22 cellular contexts compared by ENCODE assay signal in the genomic region with DNA sequence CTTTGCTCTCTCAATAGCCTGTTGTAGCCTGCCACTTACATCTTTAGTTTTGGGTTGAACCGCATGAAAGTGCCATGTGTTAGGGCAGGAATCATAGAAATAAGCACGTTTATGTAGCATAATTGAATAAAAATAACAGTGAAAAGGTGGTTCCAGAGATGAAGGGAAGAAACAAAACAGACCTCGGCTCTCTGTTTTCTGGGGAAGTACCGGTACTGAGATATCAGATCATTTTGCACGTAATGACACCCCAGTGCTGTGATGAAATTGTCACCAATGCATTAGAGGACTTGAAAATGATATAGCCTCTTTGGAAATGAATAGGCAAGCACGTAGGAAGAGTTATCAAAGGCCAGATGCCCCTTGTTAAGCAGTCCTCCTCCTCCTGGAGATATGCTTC. TPM values are rescaled to one million over a fixed set of nuclear protein-coding genes. Genes with fewer than 3 reads are reported as not detected.
"Had no signal": no experiment of that assay in that cellular context is flagged by ENCODE, and none has a peak within 500 bp of the region (broad histone marks: within the 10 kb centered on the region; RNA-seq: fewer than 3 reads in every experiment).

No MANE protein-coding gene starts in this region.

- H3K27me3 Mint-ChIP-seq: activated CD4-positive, alpha-beta T cell treated with anti-CD3 and anti-CD28 coated beads, Interleukin-2, amount 10 ng/mL, durations not matched to agents 7 days and 5 days; activated naive CD4-positive, alpha-beta T cell treated with anti-CD3 and anti-CD28 coated beads, Interleukin-2, amount 50 U/mL, for 24 hours had no signal

- H3K36me3 ChIP-seq: ascending aorta, lower lobe of right lung, sigmoid colon, spleen, thoracic aorta, upper lobe of left lung had no signal

- H3K4me3 Mint-ChIP-seq: activated CD4-positive, alpha-beta T cell treated with anti-CD3 and anti-CD28 coated beads, Interleukin-2, amount 10 ng/mL, durations not matched to agents 7 days and 5 days; activated naive CD4-positive, alpha-beta T cell treated with anti-CD3 and anti-CD28 coated beads, Interleukin-2, amount 50 U/mL, for 24 hours; natural killer cell treated with Interleukin-12 subunit alpha and Interleukin-12 subunit beta and Interleukin-15 and Interleukin-18, amount 100 ng/mL, for 72 hours; stimulated activated naive B cell treated with anti-CD40 and anti-IgM and Interleukin-4, amounts not matched to agents 10 μg/mL and 1 μg/mL and 100 μg/mL, for 72 hours; T-helper 2 cell treated with Interferon-gamma antibody and Interleukin-4, amounts not matched to agents 5 μg/mL and 100 μg/mL, for 36 hours had no signal

- H3K27ac ChIP-seq: ascending aorta, lower lobe of right lung, sigmoid colon, thoracic aorta, upper lobe of left lung had no signal

- H3K36me3 Mint-ChIP-seq: activated naive CD4-positive, alpha-beta T cell treated with anti-CD3 and anti-CD28 coated beads, Interleukin-2, amount 50 U/mL, for 24 hours; natural killer cell treated with Interleukin-12 subunit alpha and Interleukin-12 subunit beta and Interleukin-15 and Interleukin-18, amount 100 ng/mL, for 72 hours; stimulated activated naive B cell treated with anti-CD40 and anti-IgM and Interleukin-4, amounts not matched to agents 10 μg/mL and 1 μg/mL and 100 μg/mL, for 72 hours had no signal

- H3K4me1 Mint-ChIP-seq: activated CD4-positive, alpha-beta T cell treated with anti-CD3 and anti-CD28 coated beads, Interleukin-2, amount 10 ng/mL, durations not matched to agents 7 days and 5 days; activated naive CD4-positive, alpha-beta T cell treated with anti-CD3 and anti-CD28 coated beads, Interleukin-2, amount 50 U/mL, for 24 hours; stimulated activated naive B cell treated with anti-CD40 and anti-IgM and Interleukin-4, amounts not matched to agents 10 μg/mL and 1 μg/mL and 100 μg/mL, for 72 hours had no signal

- H3K4me3 ChIP-seq: ascending aorta, lower lobe of right lung, sigmoid colon, spleen, thoracic aorta, upper lobe of left lung had no signal

- H3K4me1 ChIP-seq: ascending aorta had no signal

- ATAC-seq: lower lobe of right lung; natural killer cell treated with Interleukin-12 subunit alpha and Interleukin-12 subunit beta and Interleukin-15 and Interleukin-18, amount 100 ng/mL, for 72 hours; stimulated activated naive B cell treated with anti-CD40 and anti-IgM and Interleukin-4, amounts not matched to agents 10 μg/mL and 1 μg/mL and 100 μg/mL, for 72 hours had no signal

- H3K27ac Mint-ChIP-seq: activated CD4-positive, alpha-beta T cell treated with anti-CD3 and anti-CD28 coated beads, Interleukin-2, amount 10 ng/mL, durations not matched to agents 7 days and 5 days; activated naive CD4-positive, alpha-beta T cell treated with anti-CD3 and anti-CD28 coated beads, Interleukin-2, amount 50 U/mL, for 24 hours; natural killer cell treated with Interleukin-12 subunit alpha and Interleukin-12 subunit beta and Interleukin-15 and Interleukin-18, amount 100 ng/mL, for 72 hours; stimulated activated naive B cell treated with anti-CD40 and anti-IgM and Interleukin-4, amounts not matched to agents 10 μg/mL and 1 μg/mL and 100 μg/mL, for 72 hours; T-helper 2 cell treated with Interferon-gamma antibody and Interleukin-4, amounts not matched to agents 5 μg/mL and 100 μg/mL, for 36 hours had no signal

- H3K9me3 ChIP-seq: ascending aorta, lower lobe of right lung, sigmoid colon, spleen, thoracic aorta, upper lobe of left lung had no signal

- DNase-seq: activated CD4-positive, alpha-beta T cell treated with anti-CD3 and anti-CD28 coated beads, Interleukin-2, amount 10 ng/mL, durations not matched to agents 7 days and 5 days; activated CD8-positive, alpha-beta memory T cell treated with anti-CD3 and anti-CD28 coated beads for 24 hours; activated CD8-positive, alpha-beta memory T cell treated with anti-CD3 and anti-CD28 coated beads, Interleukin-2, amount 50 U/mL, for 48 hours; activated effector memory CD4-positive, alpha-beta T cell treated with anti-CD3 and anti-CD28 coated beads, Interleukin-2, amount 50 U/mL, for 16 hours; activated T-cell treated with anti-CD3 and anti-CD28 coated beads, Interleukin-2, amount 50 U/mL, for 48 hours; cerebellar nuclear complex; cortex of kidney; lower lobe of right lung; nucleus accumbens; sigmoid colon; spleen; stimulated activated CD4-positive, alpha-beta T cell treated with anti-CD3 and anti-CD28 coated beads, Interleukin-4, amount 100 ng/mL, for 4 hours; stimulated activated naive B cell treated with anti-CD40 and anti-IgM and Interleukin-4, amounts not matched to agents 10 μg/mL and 1 μg/mL and 100 μg/mL, for 72 hours; upper lobe of left lung had no signal

- H3K27me3 ChIP-seq: ascending aorta, sigmoid colon, spleen, upper lobe of left lung had no signal

- H3K9me3 Mint-ChIP-seq: activated CD4-positive, alpha-beta T cell treated with anti-CD3 and anti-CD28 coated beads, Interleukin-2, amount 10 ng/mL, durations not matched to agents 7 days and 5 days; activated naive CD4-positive, alpha-beta T cell treated with anti-CD3 and anti-CD28 coated beads, Interleukin-2, amount 50 U/mL, for 24 hours; natural killer cell treated with Interleukin-12 subunit alpha and Interleukin-12 subunit beta and Interleukin-15 and Interleukin-18, amount 100 ng/mL, for 72 hours; stimulated activated naive B cell treated with anti-CD40 and anti-IgM and Interleukin-4, amounts not matched to agents 10 μg/mL and 1 μg/mL and 100 μg/mL, for 72 hours; T-helper 2 cell treated with Interferon-gamma antibody and Interleukin-4, amounts not matched to agents 5 μg/mL and 100 μg/mL, for 36 hours had no signal

RNA-seq across cellular contexts. Expression of a gene that starts 42.5 kb away (rescaled TPM):
- total RNA-seq: activated CD4-positive, alpha-beta T cell treated with anti-CD3 and anti-CD28 coated beads, Interleukin-2, amount 10 ng/mL, durations not matched to agents 7 days and 5 days; bronchial epithelial cell; frontal cortex; lower lobe of right lung; natural killer cell treated with Interleukin-12 subunit alpha and Interleukin-12 subunit beta and Interleukin-15 and Interleukin-18, amount 100 ng/mL, for 72 hours; thoracic aorta had no signal
- polyA plus RNA-seq: keratinocyte, spleen had no signal
